Comparison of ENCODE assay signal across 9 cellular contexts in the genomic region with DNA sequence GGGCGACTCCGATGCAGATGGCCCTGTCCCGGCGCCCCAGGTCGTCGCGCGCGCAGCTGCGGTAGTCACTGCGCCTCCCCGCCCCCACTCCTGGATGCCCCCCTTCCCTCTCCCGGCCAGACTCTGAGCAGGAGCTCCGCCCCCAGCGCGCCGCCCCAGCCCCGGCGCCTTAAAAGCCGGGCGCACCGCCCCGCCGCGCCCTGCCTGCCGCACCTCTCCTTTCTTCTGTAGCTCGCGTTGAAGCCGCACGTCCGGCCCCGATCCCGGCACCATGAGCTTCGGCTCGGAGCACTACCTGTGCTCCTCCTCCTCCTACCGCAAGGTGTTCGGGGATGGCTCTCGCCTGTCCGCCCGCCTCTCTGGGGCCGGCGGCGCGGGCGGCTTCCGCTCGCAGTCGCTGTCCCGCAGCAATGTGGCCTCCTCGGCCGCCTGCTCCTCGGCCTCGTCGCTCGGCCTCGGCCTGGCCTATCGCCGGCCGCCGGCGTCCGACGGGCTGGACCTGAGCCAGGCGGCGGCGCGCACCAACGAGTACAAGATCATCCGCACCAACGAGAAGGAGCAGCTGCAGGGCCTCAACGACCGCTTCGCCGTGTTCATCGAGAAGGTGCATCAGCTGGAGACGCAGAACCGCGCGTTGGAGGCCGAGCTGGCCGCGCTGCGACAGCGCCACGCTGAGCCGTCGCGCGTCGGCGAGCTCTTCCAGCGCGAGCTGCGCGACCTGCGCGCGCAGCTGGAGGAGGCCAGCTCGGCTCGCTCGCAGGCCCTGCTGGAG. TPM values are rescaled to one million over a fixed set of nuclear protein-coding genes. Genes with fewer than 3 reads are reported as not detected.
DNase-seq lines count a peak whose midpoint lies in the region; ATAC-seq and TF ChIP-seq lines count a peak whose summit lies in the region.
"Had no signal": no experiment of that assay in that cellular context is flagged by ENCODE, and none has a peak within 500 bp of the region (broad histone marks: within the 10 kb centered on the region; RNA-seq: fewer than 3 reads in every experiment).

A gene (plus strand): TSS at position 198 of the 772 bp plus-strand sequence. CDS start 74 bp downstream, at position 272.

- H3K4me1 Mint-ChIP-seq in T-helper 2 cell treated with Interferon-gamma antibody and Interleukin-4, amounts not matched to agents 5 μg/mL and 100 μg/mL, for 36 hours (ENCODE audit: low read depth), result peaks cover 2% of the 10 kb centered on the region
- peaks cover 6% of the 10 kb centered on the region for H3K4me1 Mint-ChIP-seq in endodermal cell

- H3K36me3 ChIP-seq in HUES6 (ENCODE audit: control insufficient read depth, insufficient read depth, low read length) (no peaks in the 10 kb centered on the region), endodermal cell (ENCODE audit: control insufficient read depth, insufficient read depth, low read length) (no peaks in the 10 kb centered on the region), neuron (ENCODE audit: insufficient read depth, low read length) (peaks cover 3% of the 10 kb centered on the region)

- H3K4me3 ChIP-seq in HUES6 (ENCODE audit: low read depth, low read length) (peak within 1 kb of the TSS; percentile 66), endodermal cell (ENCODE audit: low read length) (peak within 1 kb of the TSS; percentile 72), neuron (ENCODE audit: low read length) (peak within 1 kb of the TSS; percentile 48)

- no peak for ATAC-seq in GM19351 (IDR thresholded peaks at IDR 0.05; ENCODE audit: unreplicated experiment)
- no peak for ATAC-seq in HG02981 (IDR thresholded peaks at IDR 0.05; ENCODE audit: unreplicated experiment)

- DNase-seq in DMS153 treated with DMSO at 0.1 percent for 48 hours (lab: John Stamatoyannopoulos, UW; ENCODE audit: unreplicated experiment) (peak; percentile 52), endodermal cell (peak; percentile 89), AML-193 (lab: John Stamatoyannopoulos, UW) (no peak)
- DNase-seq in T-helper 2 cell treated with Interferon-gamma antibody and Interleukin-4, amounts not matched to agents 5 μg/mL and 100 μg/mL, for 36 hours (ENCODE audit: low spot score), result peak; percentile 20

- no peaks in the 10 kb centered on the region for H3K9me3 ChIP-seq in HUES6 (ENCODE audit: control insufficient read depth, insufficient read depth, low read depth, low read length)
- no peaks in the 10 kb centered on the region for H3K9me3 ChIP-seq in endodermal cell (ENCODE audit: control insufficient read depth, low read length)
- no peaks in the 10 kb centered on the region for H3K9me3 ChIP-seq in neuron (ENCODE audit: low read length)

- peak within 1 kb of the TSS; percentile 64 for H3K9ac ChIP-seq in HUES6 (ENCODE audit: low read length)
- no peak within 1 kb of the TSS for H3K9ac ChIP-seq in endodermal cell (ENCODE audit: extremely low read depth, low read length, poor library complexity, severe bottlenecking)

- H3K27ac ChIP-seq in HUES6 (ENCODE audit: low read depth, low read length) (no peak within 1 kb of the TSS), endodermal cell (ENCODE audit: low read depth, low read length) (peak within 1 kb of the TSS; percentile 18)

- 1% methylated on average over 31 to 101 of the region's 101 CpGs for WGBS in endodermal cell (ENCODE audit: insufficient coverage in 1 of 2, insufficient read length in 1 of 2), 2 experiments

- no peak within 1 kb of the TSS for H3K27ac Mint-ChIP-seq in T-helper 2 cell treated with Interferon-gamma antibody and Interleukin-4, amounts not matched to agents 5 μg/mL and 100 μg/mL, for 36 hours
- H3K27ac Mint-ChIP-seq in endodermal cell, result no peak within 1 kb of the TSS

- peak; percentile 30 for TF ChIP-seq CTCF in endodermal cell (conservative IDR thresholded peaks at IDR 0.05)

- no peaks in the 10 kb centered on the region for H3K9me3 Mint-ChIP-seq in T-helper 2 cell treated with Interferon-gamma antibody and Interleukin-4, amounts not matched to agents 5 μg/mL and 100 μg/mL, for 36 hours
- peaks cover 2% of the 10 kb centered on the region for H3K9me3 Mint-ChIP-seq in endodermal cell

- peaks cover 63% of the 10 kb centered on the region for H3K27me3 ChIP-seq in HUES6 (ENCODE audit: control insufficient read depth, insufficient read depth, low read length)
- H3K27me3 ChIP-seq in endodermal cell (ENCODE audit: control insufficient read depth, insufficient read depth, low read length, poor library complexity, severe bottlenecking), result peaks cover 69% of the 10 kb centered on the region
- no peaks in the 10 kb centered on the region for H3K27me3 ChIP-seq in neuron (ENCODE audit: insufficient read depth, low read length)

- H3K27me3 Mint-ChIP-seq in T-helper 2 cell treated with Interferon-gamma antibody and Interleukin-4, amounts not matched to agents 5 μg/mL and 100 μg/mL, for 36 hours (ENCODE audit: low read depth), result peaks cover 54% of the 10 kb centered on the region
- peaks cover 73% of the 10 kb centered on the region for H3K27me3 Mint-ChIP-seq in endodermal cell (ENCODE audit: insufficient read depth)

- H3K36me3 Mint-ChIP-seq in T-helper 2 cell treated with Interferon-gamma antibody and Interleukin-4, amounts not matched to agents 5 μg/mL and 100 μg/mL, for 36 hours (ENCODE audit: low read depth), result no peaks in the 10 kb centered on the region
- H3K36me3 Mint-ChIP-seq in endodermal cell (ENCODE audit: low read depth), result no peaks in the 10 kb centered on the region

- H2AFZ ChIP-seq in neuron (ENCODE audit: low read depth, low read length), result peak within 1 kb of the TSS; percentile 55

- H3K4me1 ChIP-seq in HUES6 (ENCODE audit: control insufficient read depth, insufficient read depth, low read length) (peaks cover 24% of the 10 kb centered on the region), endodermal cell (ENCODE audit: control insufficient read depth, insufficient read depth, low read length) (no peaks in the 10 kb centered on the region), neuron (ENCODE audit: insufficient read depth, low read length) (peaks cover 38% of the 10 kb centered on the region)

- peak within 1 kb of the TSS; percentile 50 for H3K4me3 Mint-ChIP-seq in T-helper 2 cell treated with Interferon-gamma antibody and Interleukin-4, amounts not matched to agents 5 μg/mL and 100 μg/mL, for 36 hours
- H3K4me3 Mint-ChIP-seq in endodermal cell, result peak within 1 kb of the TSS; percentile 59

RNA-seq across cellular contexts. Expression of the gene that starts here (rescaled TPM):
- total RNA-seq in endodermal cell, result 1 to 10 TPM; 3.3 to 3.4 TPM
- polyA plus RNA-seq in endodermal cell (2013, experiment 1 of 2), result 37.4 TPM
- 30.1 TPM for polyA plus RNA-seq in endodermal cell (2013, experiment 2 of 2)
- total RNA-seq: LHCN-M2 had no signal

Comparison
In these comparisons a context has a peak if more than half of its experiments do, and no peak if none do; other contexts are left out.
1. DNase-seq: peak in DMS153 treated with DMSO at 0.1 percent for 48 hours (single experiment), T-helper 2 cell treated with Interferon-gamma antibody and Interleukin-4, amounts not matched to agents 5 μg/mL and 100 μg/mL, for 36 hours (single experiment) and endodermal cell (single experiment); none in AML-193 (0 of 2).
2. Peak in every context shown above with its lines, with median percentiles within 50 percentile points of each other: H3K4me3 ChIP-seq.